19 cellular contexts compared by ENCODE assay signal in the genomic region with DNA sequence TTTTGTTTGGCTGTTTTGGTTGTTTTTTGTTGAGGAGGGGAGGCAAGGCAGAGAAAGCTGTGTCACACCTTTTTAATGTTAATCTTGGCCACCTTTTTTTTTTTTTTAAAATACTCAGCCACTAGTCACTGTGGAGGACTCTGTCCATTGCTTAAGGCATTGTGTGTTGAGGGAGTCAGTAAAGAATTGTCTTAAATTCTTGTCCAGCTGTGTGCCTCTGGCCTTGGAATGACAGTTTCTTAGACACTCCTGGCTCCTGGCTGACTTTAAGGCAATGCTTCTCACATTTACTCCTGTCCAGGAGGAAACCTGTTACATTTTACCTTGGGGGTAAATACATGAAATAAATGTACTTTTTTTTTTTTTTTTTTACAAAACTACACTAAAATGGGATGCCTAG. TPM values are rescaled to one million over a fixed set of nuclear protein-coding genes. Genes with fewer than 3 reads are reported as not detected.
DNase-seq lines count a peak whose midpoint lies in the region; ATAC-seq and TF ChIP-seq lines count a peak whose summit lies in the region.
"Had no signal": no experiment of that assay in that cellular context is flagged by ENCODE, and none has a peak within 500 bp of the region (broad histone marks: within the 10 kb centered on the region; RNA-seq: fewer than 3 reads in every experiment).

No MANE protein-coding gene starts in this region.

- H3K36me3 ChIP-seq in adipocyte (ENCODE audit: control insufficient read depth, insufficient read depth, low read length, severe bottlenecking): no peaks in the 10 kb centered on the region
- H3K36me3 ChIP-seq in smooth muscle cell (ENCODE audit: low read depth): no peaks in the 10 kb centered on the region
- no peaks in the 10 kb centered on the region for H3K36me3 ChIP-seq in aorta (ENCODE audit: control insufficient read depth in 1 of 2, insufficient read depth in 2 of 2, low read length in 1 of 2)

- no peak overlapping the region for H3K4me2 ChIP-seq in smooth muscle cell
- H3K4me2 ChIP-seq: A549 had no signal

- H2AFZ ChIP-seq in smooth muscle cell (ENCODE audit: low read depth): no peak overlapping the region

- intact Hi-C loops in aorta (cut with DNase I): loop anchor here in 1 of 2 donors (5.0 kb wide), 1 partner anchor 224 kb away; no protein-coding TSS in a partner anchor

- TF ChIP-seq CTCF in smooth muscle cell (IDR thresholded peaks at IDR 0.05; ENCODE audit: borderline replicate concordance, insufficient read depth, poor library complexity, severe bottlenecking): no peak

- H3K4me1 ChIP-seq in adipocyte (ENCODE audit: control insufficient read depth, insufficient read depth, low read length) (peaks cover 19% of the 10 kb centered on the region), smooth muscle cell (ENCODE audit: low read depth) (peaks cover 5% of the 10 kb centered on the region), aorta (ENCODE audit: control insufficient read depth in 1 of 2, insufficient read depth in 2 of 2, low read length in 2 of 2) (peaks cover 0 to 2% of the 10 kb centered on the region in 2 donors)
- H3K4me1 ChIP-seq: A549 had no signal

- peak overlapping the region; percentile 59 for H3K27ac ChIP-seq in smooth muscle cell (ENCODE audit: low read depth)
- no peak overlapping the region for H3K27ac ChIP-seq in aorta (ENCODE audit: low read depth in 1 of 2, low read length in 2 of 2)
- H3K27ac ChIP-seq: 22Rv1, A549, C4-2B, HL-60 had no signal

- ATAC-seq in esophagus mucosa: peak; percentile 36
- ATAC-seq in aorta (ENCODE audit: low FRiP score): no peak
- ATAC-seq: A549, GM12878 had no signal

- H3K79me2 ChIP-seq in smooth muscle cell (ENCODE audit: low read depth): no peaks in the 10 kb centered on the region

- H3K27me3 ChIP-seq in adipocyte (replicated peaks; ENCODE audit: control insufficient read depth, insufficient read depth, low read length) (no peaks in the 10 kb centered on the region), smooth muscle cell (ENCODE audit: low read depth) (no peaks in the 10 kb centered on the region), aorta (ENCODE audit: control insufficient read depth in 1 of 2, insufficient read depth in 2 of 2, low read length in 1 of 2) (no peaks in the 10 kb centered on the region)

- no peak overlapping the region for H3K9ac ChIP-seq in adipocyte (ENCODE audit: low read length)
- H3K9ac ChIP-seq in smooth muscle cell (ENCODE audit: low read depth): no peak overlapping the region

- H3K4me3 ChIP-seq in adipocyte (ENCODE audit: low read length): no peak overlapping the region
- no peak overlapping the region for H3K4me3 ChIP-seq in smooth muscle cell
- no peak overlapping the region for H3K4me3 ChIP-seq in aorta (ENCODE audit: low read length in 2 of 2)
- H3K4me3 ChIP-seq: A549, GM12878 had no signal

- H4K20me1 ChIP-seq in smooth muscle cell (ENCODE audit: low read depth): no peaks in the 10 kb centered on the region

- peak; percentile 11 for DNase-seq in ELF-1 (ENCODE audit: low read depth, low spot score)
- peak; percentile 2 for DNase-seq in adipocyte (ENCODE audit: low read depth)
- no peak for DNase-seq in smooth muscle cell (lab: John Stamatoyannopoulos, UW; ENCODE audit: unreplicated experiment)
- no peak for DNase-seq in stimulated activated CD4-positive, alpha-beta T cell treated with anti-CD3 and anti-CD28 coated beads, Interleukin-4, amount 100 ng/mL, for 1 hour
- DNase-seq in aorta: no peak
- no peak for DNase-seq in T-helper 1 cell
- DNase-seq: AML-193; CD4-positive, alpha-beta T cell; DMS79 treated with DMSO at 0.1 percent for 48 hours; HCEC 1CT had no signal

- no peaks in the 10 kb centered on the region for H3F3A ChIP-seq in smooth muscle cell (ENCODE audit: low read depth)

- H3K9me3 ChIP-seq in adipocyte (ENCODE audit: control insufficient read depth, low read length): no peaks in the 10 kb centered on the region
- H3K9me3 ChIP-seq in smooth muscle cell (replicated peaks; ENCODE audit: low read depth): no peaks in the 10 kb centered on the region
- no peaks in the 10 kb centered on the region for H3K9me3 ChIP-seq in aorta (ENCODE audit: control insufficient read depth, low read length)
- H3K9me3 ChIP-seq: A549 had no signal

RNA-seq across cellular contexts. Expression of a gene that starts 18.1 kb away (rescaled TPM):
- total RNA-seq in esophagus mucosa: 0.76 TPM
- total RNA-seq in smooth muscle cell: not detected in 2 replicates
- 0.20 TPM in 1 of 2 replicates, not detected in the other for polyA plus RNA-seq in smooth muscle cell
- under 1 TPM; 0.52 to 0.90 TPM for total RNA-seq in aorta
- under 1 TPM in 1 of 2 donors, not detected in 1; 0.72 TPM for polyA plus RNA-seq in aorta
- total RNA-seq: CD4-positive, alpha-beta T cell; G401; H4 had no signal
- polyA plus RNA-seq: IgD-negative memory B cell had no signal

Comparison
In these comparisons a context has a peak if more than half of its experiments do, and no peak if none do; other contexts are left out.
1. DNase-seq: peak in ELF-1 (single experiment) and adipocyte (single experiment); none in smooth muscle cell (single experiment), stimulated activated CD4-positive, alpha-beta T cell treated with anti-CD3 and anti-CD28 coated beads, Interleukin-4, amount 100 ng/mL, for 1 hour (single experiment), aorta (0 of 2) and T-helper 1 cell (0 of 5).